In the genomic region with DNA sequence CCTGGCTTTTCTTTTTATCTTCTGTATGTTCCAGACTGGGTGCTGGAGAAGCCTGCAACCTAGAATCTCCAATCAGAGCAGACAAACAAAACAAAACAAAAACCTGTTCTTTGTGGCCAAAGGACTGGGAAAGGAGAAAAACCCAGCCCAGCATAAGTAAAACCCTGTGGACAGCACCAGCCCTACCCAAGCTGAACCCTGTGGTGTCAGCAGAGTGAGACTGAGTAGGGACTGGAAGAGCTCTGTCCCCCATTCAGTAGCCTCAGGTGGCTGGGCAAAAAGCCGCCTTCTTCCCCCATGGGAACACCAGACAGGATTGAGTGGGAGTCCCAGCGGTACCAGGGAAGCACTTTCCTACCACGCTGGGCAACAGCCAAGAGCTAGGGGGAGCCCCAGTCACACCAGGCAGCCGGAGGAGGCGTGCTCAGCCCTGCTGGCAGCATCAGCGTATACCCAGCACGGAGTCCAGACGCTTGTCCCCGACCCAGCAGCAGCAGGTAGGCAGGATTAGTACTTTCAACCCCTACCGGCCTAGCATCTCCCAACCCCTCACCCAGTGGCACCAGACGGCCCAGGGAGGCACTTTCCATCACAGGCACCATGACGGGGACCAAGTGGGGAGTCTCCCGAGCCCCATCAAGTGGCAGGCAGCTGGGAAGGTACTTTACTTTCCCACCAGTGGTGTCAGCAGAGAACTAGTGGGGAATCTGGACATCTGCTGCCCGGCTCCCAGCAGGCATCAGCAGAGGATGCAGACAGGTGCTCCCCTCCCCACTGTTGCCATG, we compare ENCODE assay signal across 8 cellular contexts.
DNase-seq lines count a peak whose midpoint lies in the region; ATAC-seq and TF ChIP-seq lines count a peak whose summit lies in the region.

No MANE protein-coding gene starts in this region.

- ATAC-seq in GM18868 (IDR thresholded peaks at IDR 0.05; ENCODE audit: unreplicated experiment) (peak; percentile 95), HG03159 (IDR thresholded peaks at IDR 0.05; ENCODE audit: unreplicated experiment) (peak; percentile 70)

- peak overlapping the region; percentile 59 for H3K4me3 ChIP-seq in choroid plexus epithelial cell (ENCODE audit: low read depth, low read length)

- TF ChIP-seq CTCF in choroid plexus epithelial cell (conservative IDR thresholded peaks at IDR 0.05; ENCODE audit: low read depth, low read length) = peak; percentile 61

- DNase-seq in AG08395 (ENCODE audit: low spot score) = peak; percentile 83
- DNase-seq in NCI-H2196 (lab: John Stamatoyannopoulos, UW; ENCODE audit: unreplicated experiment) = peak; percentile 60
- peak in 3 of 4 experiments; percentile 0 to 8 (median 1) for DNase-seq in activated CD4-positive, CD25-positive, alpha-beta regulatory T cell (lab: John Stamatoyannopoulos, UW)
- peak; percentile 74 for DNase-seq in choroid plexus epithelial cell (ENCODE audit: low read depth)
- peak; percentile 76 for DNase-seq in kidney tubule cell (ENCODE audit: low spot score)
- peak; percentile 27 to 31 for DNase-seq in stimulated activated CD4-positive, alpha-beta T cell treated with anti-CD3 and anti-CD28 coated beads, Interleukin-1b, Interleukin-23, amount 100 ng/mL, for 4 hours (ENCODE audit: low read depth in 2 of 2)

Comparison
In these comparisons a context has a peak if more than half of its experiments do, and no peak if none do; other contexts are left out.
1. Peak in every context shown above with its lines: DNase-seq, ATAC-seq and H3K4me3 ChIP-seq.
2. DNase-seq: peak in every context shown above with its lines; median percentile 83 in AG08395; 76 in kidney tubule cell; 74 in choroid plexus epithelial cell; 60 in NCI-H2196; 29 in stimulated activated CD4-positive, alpha-beta T cell treated with anti-CD3 and anti-CD28 coated beads, Interleukin-1b, Interleukin-23, amount 100 ng/mL, for 4 hours; 1 in activated CD4-positive, CD25-positive, alpha-beta regulatory T cell.